Comparison of ENCODE assay signal across 21 cellular contexts in genomic region chr4:71570492-71570891, GRCh38.
DNase-seq lines count a peak whose midpoint lies in the region; ATAC-seq and TF ChIP-seq lines count a peak whose summit lies in the region.
"Had no signal": no experiment of that assay in that cellular context is flagged by ENCODE, and none has a peak within 500 bp of the region (broad histone marks: within the 10 kb centered on the region; RNA-seq: fewer than 3 reads in every experiment).

No MANE protein-coding gene starts in this region.

- H3K4me3 ChIP-seq in cardiac muscle cell (no peak overlapping the region), right atrium auricular region (no peak overlapping the region), astrocyte of the spinal cord (ENCODE audit: low read depth, low read length) (no peak overlapping the region), mesendoderm (ENCODE audit: low read length) (no peak overlapping the region), smooth muscle cell (no peak overlapping the region), gastrocnemius medialis (no peak overlapping the region)
- H3K4me3 ChIP-seq: Peyer's patch had no signal

- H3K4ac ChIP-seq in mesendoderm (ENCODE audit: low read depth, low read length), result no peak overlapping the region

- H2BK5ac ChIP-seq in mesendoderm (ENCODE audit: low read length), result no peak overlapping the region

- ATAC-seq in GM19328 (IDR thresholded peaks at IDR 0.05; ENCODE audit: unreplicated experiment), result no peak
- no peak for ATAC-seq in gastrocnemius medialis
- no peak for ATAC-seq in activated naive CD4-positive, alpha-beta T cell treated with anti-CD3 and anti-CD28 coated beads, Interleukin-2, amount 50 U/mL, for 72 hours
- ATAC-seq: HepG2 had no signal

- no peak overlapping the region for H3K9ac ChIP-seq in mesendoderm (ENCODE audit: low read length)
- no peak overlapping the region for H3K9ac ChIP-seq in smooth muscle cell (ENCODE audit: low read depth)

- H3K79me2 ChIP-seq in mesendoderm (ENCODE audit: control insufficient read depth, insufficient read depth, low read length) (no peaks in the 10 kb centered on the region), smooth muscle cell (ENCODE audit: low read depth) (no peaks in the 10 kb centered on the region)

- H4K20me1 ChIP-seq in smooth muscle cell (ENCODE audit: low read depth), result no peaks in the 10 kb centered on the region

- DNase-seq in cardiac muscle cell (ENCODE audit: low read depth in 1 of 2, low spot score in 1 of 2), result peak in 1 of 2 donors; percentile 83
- DNase-seq in right atrium auricular region (ENCODE audit: low spot score), result no peak
- DNase-seq in astrocyte of the spinal cord (ENCODE audit: low read depth, low spot score), result peak; percentile 21
- no peak for DNase-seq in mesendoderm
- no peak for DNase-seq in smooth muscle cell (lab: John Stamatoyannopoulos, UW; ENCODE audit: unreplicated experiment)
- DNase-seq in gastrocnemius medialis, result no peak
- no peak for DNase-seq in activated naive CD4-positive, alpha-beta T cell treated with anti-CD3 and anti-CD28 coated beads, Interleukin-2, amount 50 U/mL, for 72 hours (ENCODE audit: low spot score in 2 of 2)
- DNase-seq: C1 segment of cervical spinal cord, DMS79, GF-D8, H7, Karpas-422, NCI-H1105 treated with DMSO at 0.1 percent for 48 hours, NCI-H1930, NCI-H2171, NCI-H82, Peyer's patch, Right ventricle myocardium superior had no signal

- TF ChIP-seq POLR2A in gastrocnemius medialis (IDR thresholded peaks at IDR 0.05), result no peak

- no peak overlapping the region for H3K23ac ChIP-seq in mesendoderm (ENCODE audit: low read length)

- no peak overlapping the region for H4K5ac ChIP-seq in mesendoderm (ENCODE audit: low read length)

- H3K27me3 ChIP-seq in cardiac muscle cell (no peaks in the 10 kb centered on the region), right atrium auricular region (no peaks in the 10 kb centered on the region), mesendoderm (ENCODE audit: insufficient read depth, low read length, poor library complexity) (no peaks in the 10 kb centered on the region), smooth muscle cell (ENCODE audit: low read depth) (no peaks in the 10 kb centered on the region), gastrocnemius medialis (no peaks in the 10 kb centered on the region)
- H3K27me3 ChIP-seq: Peyer's patch had no signal

- in situ Hi-C loops in astrocyte of the spinal cord (cut with HindIII; ENCODE audit: low sequenced_read_pairs) (no loop called here), gastrocnemius medialis (cut with MboI; ENCODE audit: low sequenced_read_pairs in 4 of 4) (loop anchor here in 1 of 4 donors (25.0 kb wide), 1 partner anchor 358 kb away; no protein-coding TSS in a partner anchor)

- no peak overlapping the region for H3K56ac ChIP-seq in mesendoderm (ENCODE audit: low read length)

- no peak overlapping the region for H3K27ac Mint-ChIP-seq in activated naive CD4-positive, alpha-beta T cell treated with anti-CD3 and anti-CD28 coated beads, Interleukin-2, amount 50 U/mL, for 72 hours

- H3K4me2 ChIP-seq in mesendoderm (ENCODE audit: low read length) (no peak overlapping the region), smooth muscle cell (peak overlapping the region; percentile 68)

- H4K8ac ChIP-seq in mesendoderm (ENCODE audit: low read depth, low read length), result peak overlapping the region; percentile 65

- intact Hi-C loops in gastrocnemius medialis (cut with DNase I; ENCODE audit: low total_unique reads), result no loop called here

- no peak overlapping the region for H3K18ac ChIP-seq in mesendoderm (ENCODE audit: low read length)

- WGBS in mesendoderm (ENCODE audit: extremely low coverage, insufficient coverage, low lambda C conversion rate), result no CpG with 5 or more reads among the region's 3 CpGs
- WGBS in smooth muscle cell (ENCODE audit: low lambda C conversion rate), result 4% methylated on average over 3 of the region's 3 CpGs

- H3K27ac ChIP-seq in cardiac muscle cell, result peak overlapping the region; percentile 46
- no peak overlapping the region for H3K27ac ChIP-seq in right atrium auricular region
- H3K27ac ChIP-seq in mesendoderm (ENCODE audit: low read depth, low read length), result no peak overlapping the region
- peak overlapping the region; percentile 70 for H3K27ac ChIP-seq in smooth muscle cell (ENCODE audit: low read depth)
- H3K27ac ChIP-seq in gastrocnemius medialis, result no peak overlapping the region
- H3K27ac ChIP-seq: 22Rv1, Peyer's patch had no signal

- no peaks in the 10 kb centered on the region for H3K9me3 ChIP-seq in cardiac muscle cell (ENCODE audit: low read depth)
- H3K9me3 ChIP-seq in right atrium auricular region, result no peaks in the 10 kb centered on the region
- no peaks in the 10 kb centered on the region for H3K9me3 ChIP-seq in smooth muscle cell (replicated peaks; ENCODE audit: low read depth)
- no peaks in the 10 kb centered on the region for H3K9me3 ChIP-seq in gastrocnemius medialis
- H3K9me3 ChIP-seq: Peyer's patch had no signal

- H3K36me3 Mint-ChIP-seq in activated naive CD4-positive, alpha-beta T cell treated with anti-CD3 and anti-CD28 coated beads, Interleukin-2, amount 50 U/mL, for 72 hours, result no peaks in the 10 kb centered on the region

- no peaks in the 10 kb centered on the region for H3K79me1 ChIP-seq in mesendoderm (ENCODE audit: low read length)

- H2BK120ac ChIP-seq in mesendoderm (ENCODE audit: low read depth, low read length), result peak overlapping the region; percentile 45

- no peaks in the 10 kb centered on the region for H3F3A ChIP-seq in smooth muscle cell (ENCODE audit: low read depth)

- peaks cover 43% of the 10 kb centered on the region for H3K4me1 ChIP-seq in cardiac muscle cell (ENCODE audit: low read depth)
- peaks cover 0 to 7% of the 10 kb centered on the region in 2 donors for H3K4me1 ChIP-seq in right atrium auricular region
- H3K4me1 ChIP-seq in mesendoderm (ENCODE audit: control insufficient read depth, low read depth, low read length), result peaks cover 3% of the 10 kb centered on the region
- peaks cover 14% of the 10 kb centered on the region for H3K4me1 ChIP-seq in smooth muscle cell (ENCODE audit: low read depth)
- no peaks in the 10 kb centered on the region for H3K4me1 ChIP-seq in gastrocnemius medialis
- H3K4me1 ChIP-seq: Peyer's patch had no signal

- peak overlapping the region; percentile 60 for H2AFZ ChIP-seq in smooth muscle cell (ENCODE audit: low read depth)

- no peak overlapping the region for H2BK15ac ChIP-seq in mesendoderm (replicated peaks; ENCODE audit: low read depth)

- no peak for TF ChIP-seq CTCF in cardiac muscle cell (IDR thresholded peaks at IDR 0.05; ENCODE audit: low read depth, low read length)
- no peak for TF ChIP-seq CTCF in right atrium auricular region (IDR thresholded peaks at IDR 0.05)
- TF ChIP-seq CTCF in astrocyte of the spinal cord (IDR thresholded peaks at IDR 0.05; ENCODE audit: low read depth, low read length), result no peak
- TF ChIP-seq CTCF in smooth muscle cell (IDR thresholded peaks at IDR 0.05; ENCODE audit: borderline replicate concordance, insufficient read depth, poor library complexity, severe bottlenecking), result no peak
- TF ChIP-seq CTCF in gastrocnemius medialis (IDR thresholded peaks at IDR 0.05 in 4 of 5, conservative IDR thresholded peaks at IDR 0.05 in 1 of 5), result no peak

- no peak overlapping the region for H2AK5ac ChIP-seq in mesendoderm (ENCODE audit: low read length)

- H3K36me3 ChIP-seq in cardiac muscle cell (no peaks in the 10 kb centered on the region), right atrium auricular region (no peaks in the 10 kb centered on the region), mesendoderm (ENCODE audit: control insufficient read depth, insufficient read depth, low read length) (no peaks in the 10 kb centered on the region), smooth muscle cell (ENCODE audit: low read depth) (no peaks in the 10 kb centered on the region), gastrocnemius medialis (no peaks in the 10 kb centered on the region)
- H3K36me3 ChIP-seq: Peyer's patch had no signal

- H3K9me3 Mint-ChIP-seq in activated naive CD4-positive, alpha-beta T cell treated with anti-CD3 and anti-CD28 coated beads, Interleukin-2, amount 50 U/mL, for 72 hours, result peaks cover 0 to 8% of the 10 kb centered on the region in 2 donors

Comparison
In these comparisons a context has a peak if more than half of its experiments do, and no peak if none do; other contexts are left out.
1. H3K27ac ChIP-seq: peak in cardiac muscle cell (single experiment) and smooth muscle cell (single experiment); none in right atrium auricular region (0 of 2), mesendoderm (single experiment) and gastrocnemius medialis (0 of 4).